Comparison of ENCODE assay signal across 12 cellular contexts in genomic region chr3:42195879-42196330, GRCh38.
DNase-seq lines count a peak whose midpoint lies in the region; ATAC-seq and TF ChIP-seq lines count a peak whose summit lies in the region.
"Had no signal": no experiment of that assay in that cellular context is flagged by ENCODE, and none has a peak within 500 bp of the region (broad histone marks: within the 10 kb centered on the region; RNA-seq: fewer than 3 reads in every experiment).

No MANE protein-coding gene starts in this region.

- H3K4me1 ChIP-seq in suprapubic skin, result peaks cover 3% of the 10 kb centered on the region

- H3K9me3 ChIP-seq in AG04450 (ENCODE audit: control insufficient read depth, insufficient read depth, low read length) (no peaks in the 10 kb centered on the region), suprapubic skin (no peaks in the 10 kb centered on the region)
- H3K9me3 ChIP-seq: mucosa of descending colon had no signal

- peak overlapping the region; percentile 21 for H3K27ac ChIP-seq in AG04450 (ENCODE audit: low read depth, low read length)
- H3K27ac ChIP-seq in suprapubic skin, result no peak overlapping the region

- H3K36me3 ChIP-seq in suprapubic skin, result peaks cover 80% of the 10 kb centered on the region

- DNase-seq in AG04450 (ENCODE audit: low read depth, low spot score) (no peak), NCI-H526 treated with DMSO at 0.1 percent for 48 hours (lab: John Stamatoyannopoulos, UW) (peak; percentile 46), NCI-H1930 (lab: John Stamatoyannopoulos, UW) (no peak), suprapubic skin (ENCODE audit: low spot score in 2 of 2) (no peak), AG20443 (ENCODE audit: low spot score) (no peak), T-helper 9 cell (no peak)
- DNase-seq: CD8-positive, alpha-beta T cell; effector memory CD8-positive, alpha-beta T cell; mucosa of descending colon; MV-4-11 had no signal

- POLR2A ChIA-PET in AG04450 (lab: Yijun Ruan, JAX), result no interaction called here

- CTCF ChIA-PET in AG04450 (lab: Charles Lee), result interaction anchor here (0.7 to 1.7 kb wide), 2 partner anchors 11 to 1003 kb away, joined by 3 to 5 read pairs; no protein-coding TSS in a partner anchor

- ATAC-seq in GM18873 (IDR thresholded peaks at IDR 0.05; ENCODE audit: low FRiP score, unreplicated experiment) (peak; percentile 78), HG02763 (IDR thresholded peaks at IDR 0.05; ENCODE audit: unreplicated experiment) (peak; percentile 61)
- ATAC-seq: CD8-positive, alpha-beta T cell; effector memory CD8-positive, alpha-beta T cell; mucosa of descending colon had no signal

- TF ChIP-seq CTCF in AG04450 (IDR thresholded peaks at IDR 0.05; ENCODE audit: low read depth, low read length) (no peak), suprapubic skin (IDR thresholded peaks at IDR 0.05) (no peak)

- H3K27me3 ChIP-seq in AG04450 (ENCODE audit: control insufficient read depth, insufficient read depth, low read length) (no peaks in the 10 kb centered on the region), suprapubic skin (no peaks in the 10 kb centered on the region)

- TF ChIP-seq POLR2A in suprapubic skin (IDR thresholded peaks at IDR 0.05), result no peak

- 64% methylated on average over 5 of the region's 5 CpGs for whole genome bisulfite sequencing in suprapubic skin

- H3K4me3 ChIP-seq in AG04450 (ENCODE audit: low read depth, low read length) (no peak overlapping the region), suprapubic skin (no peak overlapping the region)
- H3K4me3 ChIP-seq: mucosa of descending colon had no signal

- TF ChIP-seq EP300 in suprapubic skin (IDR thresholded peaks at IDR 0.05), result no peak
